9 cellular contexts compared by ENCODE assay signal in the genomic region with DNA sequence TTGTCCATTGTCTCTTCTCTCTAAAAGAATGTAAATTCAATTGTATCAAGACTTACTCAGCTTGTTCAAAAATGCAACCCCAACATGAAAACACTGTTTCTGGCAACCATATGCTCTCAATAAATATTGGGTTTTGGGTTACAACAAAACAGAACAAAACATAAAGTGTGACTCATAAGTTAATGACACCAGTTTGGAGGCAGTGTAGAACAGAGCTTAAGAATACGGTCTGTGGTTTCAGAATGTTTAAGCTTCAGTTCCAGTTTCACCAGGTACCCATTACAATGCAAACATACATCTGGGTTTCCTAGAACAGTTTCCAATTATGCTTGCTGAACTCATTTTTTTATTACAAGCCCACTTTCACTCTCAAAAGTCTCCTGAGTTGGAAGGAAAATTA.
DNase-seq lines count a peak whose midpoint lies in the region; ATAC-seq and TF ChIP-seq lines count a peak whose summit lies in the region.
"Had no signal": no experiment of that assay in that cellular context is flagged by ENCODE, and none has a peak within 500 bp of the region (broad histone marks: within the 10 kb centered on the region; RNA-seq: fewer than 3 reads in every experiment).

No MANE protein-coding gene starts in this region.

- no peaks in the 10 kb centered on the region for H3K36me3 ChIP-seq in heart left ventricle

- 77 to 92% (median 88%) methylated on average over 1 of the region's 1 CpG for WGBS in heart left ventricle, 4 donors

- no peak for TF ChIP-seq POLR2A in heart left ventricle (IDR thresholded peaks at IDR 0.05)

- no peaks in the 10 kb centered on the region for H3K4me1 ChIP-seq in heart left ventricle

- H3K4me3 ChIP-seq in astrocyte of the spinal cord (ENCODE audit: low read depth, low read length): no peak overlapping the region
- no peak overlapping the region for H3K4me3 ChIP-seq in heart left ventricle

- TF ChIP-seq CTCF in astrocyte of the spinal cord (IDR thresholded peaks at IDR 0.05; ENCODE audit: low read depth, low read length) (no peak), heart left ventricle (IDR thresholded peaks at IDR 0.05) (no peak), GM13977 (IDR thresholded peaks at IDR 0.05; ENCODE audit: extremely low read depth, insufficient read depth, missing control alignments) (no peak)

- no peaks in the 10 kb centered on the region for H3K27me3 ChIP-seq in heart left ventricle

- H3K27ac ChIP-seq in heart left ventricle: no peak overlapping the region
- H3K27ac ChIP-seq: epithelial cell of prostate had no signal

- intact Hi-C loops in heart left ventricle (cut with DNase I): no loop called here

- peak; percentile 60 for DNase-seq in ELR (ENCODE audit: low read depth)
- DNase-seq in astrocyte of the spinal cord (ENCODE audit: low read depth, low spot score): peak; percentile 94
- DNase-seq in Kasumi-1 (lab: John Stamatoyannopoulos, UW): no peak
- DNase-seq in heart left ventricle: no peak
- no peak for DNase-seq in GM13977 (ENCODE audit: low spot score)

- no peaks in the 10 kb centered on the region for H3K9me3 ChIP-seq in heart left ventricle

- ATAC-seq in GM21619 (IDR thresholded peaks at IDR 0.05; ENCODE audit: unreplicated experiment) (peak; percentile 95), HG03469 (IDR thresholded peaks at IDR 0.05; ENCODE audit: unreplicated experiment) (peak; percentile 55), heart left ventricle (no peak)
- ATAC-seq in activated CD4-positive, CD25-positive, alpha-beta regulatory T cell treated with anti-CD3 and anti-CD28 coated beads, Interleukin-2, amount 50 U/mL, for 24 hours: no peak

- in situ Hi-C loops in astrocyte of the spinal cord (cut with HindIII; ENCODE audit: low sequenced_read_pairs): no loop called here
- in situ Hi-C loops in GM13977 (cut with MboI; ENCODE audit: low pct_unique_long_range_greater_than_20kb, low sequenced_read_pairs, unreplicated experiment): no loop called here

Comparison
In these comparisons a context has a peak if more than half of its experiments do, and no peak if none do; other contexts are left out.
1. DNase-seq: peak in ELR (single experiment) and astrocyte of the spinal cord (single experiment); none in Kasumi-1 (0 of 2), heart left ventricle (0 of 5) and GM13977 (single experiment).
2. ATAC-seq: peak in GM21619 (single experiment) and HG03469 (single experiment); none in heart left ventricle (0 of 4) and activated CD4-positive, CD25-positive, alpha-beta regulatory T cell treated with anti-CD3 and anti-CD28 coated beads, Interleukin-2, amount 50 U/mL, for 24 hours (0 of 2).